Comparison of ENCODE assay signal across 27 cellular contexts in genomic region chr1:30187413-30188023, GRCh38.
"Had no signal": no experiment of that assay in that cellular context is flagged by ENCODE, and none has a peak within 500 bp of the region (broad histone marks: within the 10 kb centered on the region; RNA-seq: fewer than 3 reads in every experiment).

No MANE protein-coding gene starts in this region.

- H3K27ac ChIP-seq: epithelial cell of prostate, foreskin keratinocyte, gastroesophageal sphincter, heart left ventricle, hepatocyte, left lung, neural progenitor cell, parathyroid adenoma, prostate gland, right atrium auricular region, sigmoid colon, stomach, thyroid gland had no signal

- H3K36me3 ChIP-seq: gastroesophageal sphincter, heart left ventricle, left lung, neural progenitor cell, prostate gland, right atrium auricular region, sigmoid colon, stomach, thyroid gland had no signal

- H3K9me3 Mint-ChIP-seq: naive thymus-derived CD4-positive, alpha-beta T cell; nephron; neural progenitor cell; stimulated activated effector memory CD8-positive, alpha-beta T cell treated with anti-CD3 and anti-CD28 coated beads, Interleukin-12 subunit alpha, Interleukin-12 subunit beta, amount 100 ng/mL, for 72 hours had no signal

- H3K4me1 Mint-ChIP-seq: nephron, neural progenitor cell had no signal

- H3K36me3 Mint-ChIP-seq: naive thymus-derived CD4-positive, alpha-beta T cell; neural progenitor cell; stimulated activated effector memory CD8-positive, alpha-beta T cell treated with anti-CD3 and anti-CD28 coated beads, Interleukin-12 subunit alpha, Interleukin-12 subunit beta, amount 100 ng/mL, for 72 hours had no signal

- H3K9me3 ChIP-seq: gastroesophageal sphincter, heart left ventricle, left lung, prostate gland, right atrium auricular region, sigmoid colon, stomach, thyroid gland had no signal

- H3K4me1 ChIP-seq: foreskin keratinocyte, neural progenitor cell, parathyroid adenoma, prostate gland, right atrium auricular region had no signal

- H3K4me3 Mint-ChIP-seq: naive thymus-derived CD4-positive, alpha-beta T cell; nephron; neural progenitor cell; stimulated activated effector memory CD8-positive, alpha-beta T cell treated with anti-CD3 and anti-CD28 coated beads, Interleukin-12 subunit alpha, Interleukin-12 subunit beta, amount 100 ng/mL, for 72 hours had no signal

- H3K27ac Mint-ChIP-seq: naive thymus-derived CD4-positive, alpha-beta T cell; nephron; neural progenitor cell had no signal

- H3K27me3 ChIP-seq: neural progenitor cell, right atrium auricular region, thyroid gland had no signal

- H3K4me3 ChIP-seq: gastroesophageal sphincter, heart left ventricle, hepatocyte, left lung, neural progenitor cell, prostate gland, right atrium auricular region, sigmoid colon, stomach, thyroid gland had no signal

- DNase-seq: cortex of kidney; effector CD4-positive, alpha-beta T cell; foreskin keratinocyte; heart left ventricle; left cardiac atrium; left lung; mammary epithelial cell; mesendoderm; midbrain; naive thymus-derived CD4-positive, alpha-beta T cell; sigmoid colon; stimulated activated CD4-positive, alpha-beta T cell treated with anti-CD3 and anti-CD28 coated beads, Interleukin-2, amount 100 ng/mL, for 24 hours; stimulated activated CD4-positive, alpha-beta T cell treated with anti-CD3 and anti-CD28 coated beads, Interleukin-4, amount 100 ng/mL, for 24 hours; stimulated activated naive CD4-positive, alpha-beta T cell treated with Interleukin-2 at 50 U/mL for 16 hours; stomach; thyroid gland; trophoblast cell had no signal

- ATAC-seq: esophagus mucosa; foreskin keratinocyte; gastroesophageal sphincter; heart left ventricle; left cardiac atrium; left lung; naive thymus-derived CD4-positive, alpha-beta T cell; stimulated activated effector memory CD8-positive, alpha-beta T cell treated with anti-CD3 and anti-CD28 coated beads, Interleukin-12 subunit alpha, Interleukin-12 subunit beta, amount 100 ng/mL, for 72 hours had no signal
